In genomic region chr19:7533925-7534480, GRCh38 we compare ENCODE assay signal across 1 cellular context.
TF ChIP-seq lines count a peak whose summit lies in the region.

No MANE protein-coding gene starts in this region.

TF ChIP-seq in HepG2, 621 proteins besides CTCF, POLR2A, EP300 and RAD21 (continues in another document):
- peak; percentile 99 for TF ChIP-seq ZFP91 (CRISPR knock-in tag; IDR thresholded peaks at IDR 0.05; ENCODE audit: borderline replicate concordance)
- TF ChIP-seq ZNF512B (CRISPR knock-in tag; IDR thresholded peaks at IDR 0.05; ENCODE audit: borderline replicate concordance): no peak
- TF ChIP-seq HES4 (CRISPR knock-in tag; IDR thresholded peaks at IDR 0.05; ENCODE audit: borderline replicate concordance): 0 out of 2 replicates have a peak, but pooled peaks have one; percentile 17
- TF ChIP-seq ZHX2 (IDR thresholded peaks at IDR 0.05; ENCODE audit: low read depth): 0 out of 2 replicates have a peak, but pooled peaks have one; percentile 61
- TF ChIP-seq ZHX2 (CRISPR knock-in tag; IDR thresholded peaks at IDR 0.05; ENCODE audit: borderline replicate concordance): no peak
- peak; percentile 93 for TF ChIP-seq THAP11 (CRISPR knock-in tag; IDR thresholded peaks at IDR 0.05)
- no peak for TF ChIP-seq ZNF652 (CRISPR knock-in tag; IDR thresholded peaks at IDR 0.05; ENCODE audit: borderline replicate concordance, low read depth)
- no peak for TF ChIP-seq SMYD3 (CRISPR knock-in tag; IDR thresholded peaks at IDR 0.05)
- TF ChIP-seq MIER2 (CRISPR knock-in tag; IDR thresholded peaks at IDR 0.05): no peak
- TF ChIP-seq MAZ (IDR thresholded peaks at IDR 0.05; ENCODE audit: borderline replicate concordance, low read depth, low read length): peak; percentile 68; the same call in 1 of the 2 replicates
- peak; percentile 19; the same call in 1 of the 2 replicates for TF ChIP-seq MAZ (CRISPR knock-in tag; IDR thresholded peaks at IDR 0.05; ENCODE audit: low read depth)
- no peak for TF ChIP-seq SP5 (CRISPR knock-in tag; IDR thresholded peaks at IDR 0.05; ENCODE audit: borderline replicate concordance, low read depth)
- peak; percentile 12 for TF ChIP-seq AGO2 (optimal IDR thresholded peaks at IDR 0.05; ENCODE audit: low read depth, low read length)
- TF ChIP-seq SKI (IDR thresholded peaks at IDR 0.05; ENCODE audit: partially characterized antibody): no peak
- 0 out of 2 replicates have a peak, but pooled peaks have one; percentile 12 for TF ChIP-seq IRF2 (CRISPR knock-in tag; IDR thresholded peaks at IDR 0.05)
- peak; percentile 54; the same call in 1 of the 2 replicates for TF ChIP-seq SIN3A (IDR thresholded peaks at IDR 0.05; ENCODE audit: borderline replicate concordance, low read depth, low read length)
- TF ChIP-seq ZBTB33 (CRISPR knock-in tag; IDR thresholded peaks at IDR 0.05): no peak
- no peak for TF ChIP-seq ZNF569 (CRISPR knock-in tag; IDR thresholded peaks at IDR 0.05; ENCODE audit: borderline replicate concordance)
- TF ChIP-seq AGO1 (IDR thresholded peaks at IDR 0.05; ENCODE audit: low read depth, low read length, poor library complexity, severe bottlenecking): peak; percentile 65
- no peak for TF ChIP-seq DPF2 (CRISPR knock-in tag; IDR thresholded peaks at IDR 0.05; ENCODE audit: borderline replicate concordance, low read depth)
- TF ChIP-seq ZNF17 (CRISPR knock-in tag; IDR thresholded peaks at IDR 0.05): no peak
- TF ChIP-seq TAF15 (IDR thresholded peaks at IDR 0.05; ENCODE audit: low read depth, low read length, poor library complexity, severe bottlenecking): no peak
- peak; percentile 14; the same call in 1 of the 3 replicates for TF ChIP-seq MXI1 (IDR thresholded peaks at IDR 0.05; ENCODE audit: borderline replicate concordance, low read depth, low read length)
- TF ChIP-seq ARID4A (CRISPR knock-in tag; IDR thresholded peaks at IDR 0.05; ENCODE audit: borderline replicate concordance): peak; percentile 50; the same call in 1 of the 2 replicates
- no peak for TF ChIP-seq ZFP82 (CRISPR knock-in tag; IDR thresholded peaks at IDR 0.05; ENCODE audit: borderline replicate concordance)
- TF ChIP-seq ZNF501 (CRISPR knock-in tag; IDR thresholded peaks at IDR 0.05): peak; percentile 41; the same call in 1 of the 2 replicates
- no peak for TF ChIP-seq ZNF770 (CRISPR knock-in tag; IDR thresholded peaks at IDR 0.05)
- no peak for TF ChIP-seq SKIL (CRISPR knock-in tag; IDR thresholded peaks at IDR 0.05; ENCODE audit: borderline replicate concordance)
- TF ChIP-seq HDAC2 (CRISPR knock-in tag; IDR thresholded peaks at IDR 0.05): 0 out of 2 replicates have a peak, but pooled peaks have one; percentile 1
- TF ChIP-seq U2AF1 (optimal IDR thresholded peaks at IDR 0.05; ENCODE audit: low read depth, low read length): peak; percentile 22
- TF ChIP-seq FOXC1 (CRISPR knock-in tag; IDR thresholded peaks at IDR 0.05; ENCODE audit: borderline replicate concordance): 0 out of 2 replicates have a peak, but pooled peaks have one; percentile 23
- TF ChIP-seq HOXA3 (CRISPR knock-in tag; IDR thresholded peaks at IDR 0.05): peak; percentile 66
- TF ChIP-seq ZNF382 (CRISPR knock-in tag; IDR thresholded peaks at IDR 0.05; ENCODE audit: borderline replicate concordance): no peak
- peak; percentile 61; the same call in 1 of the 2 replicates for TF ChIP-seq RBFOX2 (IDR thresholded peaks at IDR 0.05; ENCODE audit: low read depth, low read length)
- 0 out of 2 replicates have a peak, but pooled peaks have one; percentile 6 for TF ChIP-seq ZNF605 (CRISPR knock-in tag; IDR thresholded peaks at IDR 0.05)
- peak; percentile 53; the same call in 1 of the 2 replicates for TF ChIP-seq GATAD1 (CRISPR knock-in tag; IDR thresholded peaks at IDR 0.05)
- 0 out of 2 replicates have a peak, but pooled peaks have one; percentile 19 for TF ChIP-seq KMT2B (CRISPR knock-in tag; IDR thresholded peaks at IDR 0.05)
- no peak for TF ChIP-seq HIVEP1 (CRISPR knock-in tag; IDR thresholded peaks at IDR 0.05)
